In genomic region chr17:47649153-47649971, GRCh38 we compare ENCODE assay signal across 8 cellular contexts. TPM values are rescaled to one million over a fixed set of nuclear protein-coding genes. Genes with fewer than 3 reads are reported as not detected.
DNase-seq lines count a peak whose midpoint lies in the region; ATAC-seq and TF ChIP-seq lines count a peak whose summit lies in the region.

Gene KPNB1, plus strand, starts transcription at chr17:47649919. Its CDS starts 326 bp downstream, at chr17:47650245.

- no peaks in the 10 kb centered on the region for H3K9me3 Mint-ChIP-seq in nephron progenitor cell
- no peaks in the 10 kb centered on the region for H3K9me3 Mint-ChIP-seq in stimulated activated naive CD8-positive, alpha-beta T cell treated with anti-CD3 and anti-CD28 coated beads, Interleukin-15, amount 100 ng/mL, for 72 hours

- no peaks in the 10 kb centered on the region for H3K27me3 ChIP-seq in HAP-1 (ENCODE audit: low read depth)
- H3K27me3 ChIP-seq in MM.1S (replicated peaks; ENCODE audit: insufficient read depth, low read length): no peaks in the 10 kb centered on the region

- H3K27ac ChIP-seq in MM.1S (ENCODE audit: low read length): peak within 1 kb of the TSS; percentile 86

- H3K4me3 Mint-ChIP-seq in nephron progenitor cell: peak within 1 kb of the TSS; percentile 90
- peak within 1 kb of the TSS; percentile 91 to 96 for H3K4me3 Mint-ChIP-seq in stimulated activated naive CD8-positive, alpha-beta T cell treated with anti-CD3 and anti-CD28 coated beads, Interleukin-15, amount 100 ng/mL, for 72 hours

- peaks cover 33% of the 10 kb centered on the region for H3K36me3 Mint-ChIP-seq in nephron progenitor cell (ENCODE audit: low read depth)

- peak within 1 kb of the TSS; percentile 99 for H3K27ac Mint-ChIP-seq in nephron progenitor cell
- H3K27ac Mint-ChIP-seq in stimulated activated naive CD8-positive, alpha-beta T cell treated with anti-CD3 and anti-CD28 coated beads, Interleukin-15, amount 100 ng/mL, for 72 hours: peak within 1 kb of the TSS; percentile 98 to 99

- 0 out of 2 replicates have a peak, but pooled peaks cover 1% of the 10 kb centered on the region for H4K20me1 ChIP-seq in MM.1S (ENCODE audit: insufficient read depth, low read length)

- H3K79me2 ChIP-seq in MM.1S (ENCODE audit: low read length): peaks cover 38% of the 10 kb centered on the region

- peak; percentile 88 for ATAC-seq in stimulated activated naive CD8-positive, alpha-beta T cell treated with anti-CD3 and anti-CD28 coated beads, Interleukin-15, amount 100 ng/mL, for 72 hours

- no peaks in the 10 kb centered on the region for H3K9me2 ChIP-seq in MM.1S (replicated peaks; ENCODE audit: insufficient read depth, low read length)

- H3K9me3 ChIP-seq in ES-I3 (ENCODE audit: control insufficient read depth, insufficient read depth, low read length): no peaks in the 10 kb centered on the region
- no peaks in the 10 kb centered on the region for H3K9me3 ChIP-seq in HAP-1
- no peaks in the 10 kb centered on the region for H3K9me3 ChIP-seq in MM.1S (replicated peaks; ENCODE audit: insufficient read depth, low read length)

- DNase-seq in HAP-1 (ENCODE audit: low spot score in 2 of 2) (peak; percentile 99), MM.1S (peak; percentile 99), SIG-M5 (lab: John Stamatoyannopoulos, UW) (peak; percentile 98), activated gamma-delta T cell (lab: John Stamatoyannopoulos, UW) (peak; percentile 98), fibroblast of the aortic adventitia (ENCODE audit: low read depth) (peak; percentile 100), nephron progenitor cell (peak; percentile 97)
- peak; percentile 99 to 100 for DNase-seq in stimulated activated naive CD8-positive, alpha-beta T cell treated with anti-CD3 and anti-CD28 coated beads, Interleukin-15, amount 100 ng/mL, for 72 hours

- TF ChIP-seq CTCF in MM.1S (IDR thresholded peaks at IDR 0.05; ENCODE audit: low read length) (no peak), fibroblast of the aortic adventitia (IDR thresholded peaks at IDR 0.05; ENCODE audit: insufficient read depth, low read length) (no peak), nephron progenitor cell (IDR thresholded peaks at IDR 0.05) (no peak)

- H3K27me3 Mint-ChIP-seq in nephron progenitor cell (ENCODE audit: low read depth, poor library complexity): peaks cover 10% of the 10 kb centered on the region
- H3K27me3 Mint-ChIP-seq in stimulated activated naive CD8-positive, alpha-beta T cell treated with anti-CD3 and anti-CD28 coated beads, Interleukin-15, amount 100 ng/mL, for 72 hours: no peaks in the 10 kb centered on the region

- H3F3A ChIP-seq in MM.1S (ENCODE audit: insufficient read depth, low read length): peaks cover 37% of the 10 kb centered on the region

- in situ Hi-C loops in HAP-1 (cut with MboI; ENCODE audit: low sequenced_read_pairs): loop anchor here (25.0 kb wide), 1 partner anchor 937 kb away; no protein-coding TSS in a partner anchor

- peaks cover 57% of the 10 kb centered on the region for H3K4me1 Mint-ChIP-seq in nephron progenitor cell
- peaks cover 50% of the 10 kb centered on the region for H3K4me1 Mint-ChIP-seq in stimulated activated naive CD8-positive, alpha-beta T cell treated with anti-CD3 and anti-CD28 coated beads, Interleukin-15, amount 100 ng/mL, for 72 hours

- H3K9ac ChIP-seq in ES-I3 (ENCODE audit: low read depth, low read length) (peak within 1 kb of the TSS; percentile 80), MM.1S (ENCODE audit: low read length) (peak within 1 kb of the TSS; percentile 85)

- peaks cover 28% of the 10 kb centered on the region for H3K36me3 ChIP-seq in ES-I3 (ENCODE audit: insufficient read depth, low read length)
- peaks cover 37% of the 10 kb centered on the region for H3K36me3 ChIP-seq in HAP-1 (replicated peaks)
- H3K36me3 ChIP-seq in MM.1S (replicated peaks; ENCODE audit: insufficient read depth, low read length): peaks cover 10% of the 10 kb centered on the region

- H3K4me3 ChIP-seq in HAP-1 (peak within 1 kb of the TSS; percentile 81), MM.1S (ENCODE audit: low read length) (peak within 1 kb of the TSS; percentile 83), fibroblast of the aortic adventitia (ENCODE audit: low read depth, low read length) (peak within 1 kb of the TSS; percentile 92)

- H2AFZ ChIP-seq in MM.1S (ENCODE audit: low read length): peak within 1 kb of the TSS; percentile 53

- peaks cover 10% of the 10 kb centered on the region for H3K4me1 ChIP-seq in ES-I3 (ENCODE audit: insufficient read depth, low read length)
- H3K4me1 ChIP-seq in HAP-1: peaks cover 28% of the 10 kb centered on the region
- peaks cover 33% of the 10 kb centered on the region for H3K4me1 ChIP-seq in MM.1S (ENCODE audit: low read length)

- peak within 1 kb of the TSS; percentile 71 for H3K4me2 ChIP-seq in MM.1S (ENCODE audit: low read depth, low read length)

RNA-seq across cellular contexts. Expression of gene KPNB1, which starts in this region (rescaled TPM):
- 473 and 851 TPM in 2 replicates for total RNA-seq in fibroblast of the aortic adventitia (ENCODE audit: low replicate concordance)

Comparison
In these comparisons a context has a peak if more than half of its experiments do, and no peak if none do; other contexts are left out.
1. Peak in every context shown above with its lines: DNase-seq, ATAC-seq, H3K4me3 ChIP-seq and H3K27ac ChIP-seq.